2 cellular contexts compared by ENCODE assay signal in genomic region chr2:8927510-8928456, GRCh38.
TF ChIP-seq lines count a peak whose summit lies in the region.

No MANE protein-coding gene starts in this region.

TF ChIP-seq in GM23338, 12 proteins besides CTCF, POLR2A, EP300 and RAD21 (continued from another document):
- TF ChIP-seq REST (IDR thresholded peaks at IDR 0.05; ENCODE audit: unreplicated experiment): no peak
- no peak for TF ChIP-seq NANOG (IDR thresholded peaks at IDR 0.05; ENCODE audit: borderline replicate concordance)
- TF ChIP-seq STAT1 (IDR thresholded peaks at IDR 0.05; ENCODE audit: unreplicated experiment): no peak
- no peak for TF ChIP-seq EZH2phosphoT487 (IDR thresholded peaks at IDR 0.05; ENCODE audit: unreplicated experiment)
- TF ChIP-seq ZNF331 (CRISPR knock-in tag; IDR thresholded peaks at IDR 0.05; ENCODE audit: low read depth): no peak
- no peak for TF ChIP-seq JUNB (IDR thresholded peaks at IDR 0.05; ENCODE audit: unreplicated experiment)
- TF ChIP-seq EZH2 (IDR thresholded peaks at IDR 0.05; ENCODE audit: low read depth, unreplicated experiment): no peak
- TF ChIP-seq ZNF114 (CRISPR knock-in tag; IDR thresholded peaks at IDR 0.05): no peak
- no peak for TF ChIP-seq ZNF462 (CRISPR knock-in tag; IDR thresholded peaks at IDR 0.05)

TF ChIP-seq in K562, 482 proteins besides CTCF, POLR2A, EP300 and RAD21 (continued from another document and continues in another):
- TF ChIP-seq CTCFL (IDR thresholded peaks at IDR 0.05; ENCODE audit: borderline replicate concordance, insufficient read depth, low read depth, low read length, poor library complexity, severe bottlenecking) (no peak), HLTF (IDR thresholded peaks at IDR 0.05) (peak; percentile 57; the same call in 1 of the 2 replicates), ATF6 (CRISPR knock-in tag; IDR thresholded peaks at IDR 0.05) (no peak), ZNF316 (IDR thresholded peaks at IDR 0.05) (0 out of 2 replicates have a peak, but pooled peaks have one; percentile 1), NBN (IDR thresholded peaks at IDR 0.05; ENCODE audit: low read depth) (0 out of 2 replicates have a peak, but pooled peaks have one; percentile 23), MYNN (IDR thresholded peaks at IDR 0.05) (peak; percentile 59), MYNN (CRISPR knock-in tag; IDR thresholded peaks at IDR 0.05) (no peak), DPF2 (IDR thresholded peaks at IDR 0.05) (peak; percentile 75), FOXM1 (IDR thresholded peaks at IDR 0.05; ENCODE audit: low read depth) (peak; percentile 24; the same call in 1 of the 2 replicates), FOXM1 (CRISPR knock-in tag; IDR thresholded peaks at IDR 0.05; ENCODE audit: low read depth) (no peak), PML (IDR thresholded peaks at IDR 0.05; ENCODE audit: low read length) (0 out of 2 replicates have a peak, but pooled peaks have one; percentile 25), CBFA2T3 (IDR thresholded peaks at IDR 0.05) (peak; percentile 82), POLR2AphosphoS5 (IDR thresholded peaks at IDR 0.05; ENCODE audit: control insufficient read depth, insufficient read depth, low read depth, low read length) (peak; percentile 73; the same call in 1 of the 2 replicates), CREM (IDR thresholded peaks at IDR 0.05; ENCODE audit: low read depth) (0 out of 2 replicates have a peak, but pooled peaks have one; percentile 29), MCM2 (IDR thresholded peaks at IDR 0.05; ENCODE audit: low read depth) (no peak), RCOR1 (IDR thresholded peaks at IDR 0.05; ENCODE audit: borderline replicate concordance in 1 of 2, low read depth in 2 of 2, low read length in 2 of 2) (peak in 1 of 2 experiments; percentile 33; a peak in 2 of 4 replicates), JUND (IDR thresholded peaks at IDR 0.05; ENCODE audit: borderline replicate concordance, low read depth, low read length) (no peak; the same call in 1 of the 2 replicates), JUND (tag; IDR thresholded peaks at IDR 0.05; ENCODE audit: borderline replicate concordance, low read depth, low read length) (peak; percentile 38; the same call in 1 of the 3 replicates), TAL1 (IDR thresholded peaks at IDR 0.05) (peak; percentile 68; the same call in 1 of the 2 replicates), ATF1 (CRISPR knock-in tag; IDR thresholded peaks at IDR 0.05) (no peak), ATF1 (tag; IDR thresholded peaks at IDR 0.05) (0 out of 2 replicates have a peak, but pooled peaks have one; percentile 24), NCOR1 (IDR thresholded peaks at IDR 0.05) (peak; percentile 50), PRDM10 (IDR thresholded peaks at IDR 0.05; ENCODE audit: partially characterized antibody) (peak; percentile 32), CXXC5 (CRISPR knock-in tag; IDR thresholded peaks at IDR 0.05) (peak; percentile 24; the same call in 1 of the 2 replicates), MEIS2 (IDR thresholded peaks at IDR 0.05; ENCODE audit: partially characterized antibody) (peak; percentile 6), ZNF696 (CRISPR knock-in tag; conservative IDR thresholded peaks at IDR 0.05) (no peak), HDAC6 (IDR thresholded peaks at IDR 0.05; ENCODE audit: low read depth, low read length) (no peak), CBX3 (IDR thresholded peaks at IDR 0.05; ENCODE audit: borderline replicate concordance in 1 of 2, low read length in 2 of 2) (0 out of 3 replicates have a peak, but pooled peaks of 1 of the 2 experiments have one; percentile 38), ZBTB7A (IDR thresholded peaks at IDR 0.05; ENCODE audit: borderline replicate concordance, control insufficient read depth, low read depth, low read length) (peak; percentile 34; the same call in 1 of the 2 replicates), MECOM (CRISPR knock-in tag; IDR thresholded peaks at IDR 0.05) (peak; percentile 42; the same call in 1 of the 2 replicates), ARID1B (IDR thresholded peaks at IDR 0.05) (peak; percentile 76), TBP (optimal IDR thresholded peaks at IDR 0.05; ENCODE audit: low read depth, low read length) (no peak), E2F6 (IDR thresholded peaks at IDR 0.05; ENCODE audit: borderline replicate concordance in 1 of 2, extremely low read depth in 1 of 2, insufficient read depth in 1 of 2, insufficient read length in 1 of 2, low read depth in 1 of 2, low read length in 1 of 2, poor library complexity in 1 of 2, severe bottlenecking in 1 of 2) (peak; percentile 8 to 31), RAD51 (IDR thresholded peaks at IDR 0.05; ENCODE audit: borderline replicate concordance, low read depth) (peak; percentile 14; the same call in 1 of the 2 replicates), WHSC1 (IDR thresholded peaks at IDR 0.05; ENCODE audit: low read length) (no peak), ZNF592 (IDR thresholded peaks at IDR 0.05) (peak; percentile 64), SMAD3 (CRISPR knock-in tag; conservative IDR thresholded peaks at IDR 0.05) (no peak), HDGF (IDR thresholded peaks at IDR 0.05) (0 out of 2 replicates have a peak, but pooled peaks have one; percentile 13), YY1 (IDR thresholded peaks at IDR 0.05; ENCODE audit: borderline replicate concordance in 1 of 3, control insufficient read depth in 1 of 3, extremely low read depth in 1 of 3, insufficient read depth in 3 of 3, insufficient read length in 1 of 3, insufficient replicate concordance in 2 of 3, low read depth in 1 of 3, low read length in 2 of 3) (peak in 1 of 3 experiments; percentile 17), MNT (conservative IDR thresholded peaks at IDR 0.05) (peak in 1 of 2 experiments; percentile 23; a peak in 2 of 4 replicates), TRIM24 (IDR thresholded peaks at IDR 0.05) (peak in 1 of 2 experiments; percentile 27; a peak in 1 of 4 replicates), CTBP1 (IDR thresholded peaks at IDR 0.05; ENCODE audit: borderline replicate concordance) (peak; percentile 41; the same call in 1 of the 2 replicates), ZHX1 (conservative IDR thresholded peaks at IDR 0.05; ENCODE audit: low read length) (no peak)
